ENCODE assay signal across 15 cellular contexts in genomic region chr7:155355176-155355575, GRCh38. TPM values are rescaled to one million over a fixed set of nuclear protein-coding genes. Genes with fewer than 3 reads are reported as not detected.
DNase-seq lines count a peak whose midpoint lies in the region; ATAC-seq, FAIRE-seq and TF ChIP-seq lines count a peak whose summit lies in the region.
"Had no signal": no experiment of that assay in that cellular context is flagged by ENCODE, and none has a peak within 500 bp of the region (broad histone marks: within the 10 kb centered on the region; RNA-seq: fewer than 3 reads in every experiment).

No MANE protein-coding gene starts in this region.

- DNase-seq in cardiac septum (ENCODE audit: low spot score) (peak; percentile 39), left cardiac atrium (no peak), kidney (peak; percentile 42), posterior vena cava (ENCODE audit: low spot score) (peak; percentile 54), CD1c-positive myeloid dendritic cell (ENCODE audit: extremely low spot score) (no peak), NCI-H1436 (lab: John Stamatoyannopoulos, UW) (no peak)
- DNase-seq: ACHN, Caco-2, DMS79, GOT3, H9 had no signal

- ATAC-seq in left cardiac atrium (no peak), GM18858 (IDR thresholded peaks at IDR 0.05; ENCODE audit: unreplicated experiment) (no peak)

- no peaks in the 10 kb centered on the region for H3K4me1 ChIP-seq in kidney (ENCODE audit: control insufficient read depth in 1 of 2, insufficient read depth in 1 of 2, low read depth in 1 of 2, low read length in 2 of 2)
- H3K4me1 ChIP-seq: Caco-2 had no signal

- no peaks in the 10 kb centered on the region for H3K9me3 ChIP-seq in kidney (ENCODE audit: control insufficient read depth in 1 of 2, low read length in 2 of 2)
- H3K9me3 ChIP-seq: Caco-2 had no signal

- no peak overlapping the region for H3K4me3 ChIP-seq in kidney (ENCODE audit: low read length in 2 of 2)

- intact Hi-C loops in cardiac septum (cut with DNase I) (no loop called here), left cardiac atrium (cut with DNase I) (no loop called here), kidney (cut with DNase I) (loop anchor here (10.0 kb wide), 1 partner anchor 430 kb away; no protein-coding TSS in a partner anchor), posterior vena cava (cut with DNase I) (no loop called here)

- TF ChIP-seq CTCF in kidney (IDR thresholded peaks at IDR 0.05; ENCODE audit: borderline replicate concordance, extremely low read depth, insufficient read depth) = no peak

- H3K9ac ChIP-seq in kidney (ENCODE audit: low read length in 2 of 2) = no peak overlapping the region

- no peak overlapping the region for H3K27ac ChIP-seq in kidney (ENCODE audit: low read depth in 2 of 2, low read length in 2 of 2)
- H3K27ac ChIP-seq: C4-2B had no signal

- FAIRE-seq in kidney (lab: Jason Lieb, UNC) = no peak
- FAIRE-seq: G401.6, GM19239 had no signal

- no peaks in the 10 kb centered on the region for H3K36me3 ChIP-seq in kidney (ENCODE audit: control insufficient read depth in 1 of 2, insufficient read depth in 2 of 2, low read length in 2 of 2)

RNA-seq across cellular contexts. Expression of gene INSIG1, which starts 57.5 kb away (rescaled TPM):
- total RNA-seq in cardiac septum = 15.2 TPM
- 10 to 100 TPM; 37.3 to 42.3 TPM for total RNA-seq in left cardiac atrium
- total RNA-seq in kidney = 24.6 TPM
- 25.7 TPM for polyA plus RNA-seq in kidney (ENCODE audit: insufficient read depth, low read depth, low replicate concordance)
- 10 to 100 TPM; 25.2 to 27.3 TPM for total RNA-seq in posterior vena cava

Comparison
In these comparisons a context has a peak if more than half of its experiments do, and no peak if none do; other contexts are left out.
1. DNase-seq: peak in cardiac septum (single experiment), kidney (single experiment) and posterior vena cava (single experiment); none in left cardiac atrium (single experiment), CD1c-positive myeloid dendritic cell (single experiment) and NCI-H1436 (single experiment).